ENCODE assay signal across 1 cellular context in the genomic region with DNA sequence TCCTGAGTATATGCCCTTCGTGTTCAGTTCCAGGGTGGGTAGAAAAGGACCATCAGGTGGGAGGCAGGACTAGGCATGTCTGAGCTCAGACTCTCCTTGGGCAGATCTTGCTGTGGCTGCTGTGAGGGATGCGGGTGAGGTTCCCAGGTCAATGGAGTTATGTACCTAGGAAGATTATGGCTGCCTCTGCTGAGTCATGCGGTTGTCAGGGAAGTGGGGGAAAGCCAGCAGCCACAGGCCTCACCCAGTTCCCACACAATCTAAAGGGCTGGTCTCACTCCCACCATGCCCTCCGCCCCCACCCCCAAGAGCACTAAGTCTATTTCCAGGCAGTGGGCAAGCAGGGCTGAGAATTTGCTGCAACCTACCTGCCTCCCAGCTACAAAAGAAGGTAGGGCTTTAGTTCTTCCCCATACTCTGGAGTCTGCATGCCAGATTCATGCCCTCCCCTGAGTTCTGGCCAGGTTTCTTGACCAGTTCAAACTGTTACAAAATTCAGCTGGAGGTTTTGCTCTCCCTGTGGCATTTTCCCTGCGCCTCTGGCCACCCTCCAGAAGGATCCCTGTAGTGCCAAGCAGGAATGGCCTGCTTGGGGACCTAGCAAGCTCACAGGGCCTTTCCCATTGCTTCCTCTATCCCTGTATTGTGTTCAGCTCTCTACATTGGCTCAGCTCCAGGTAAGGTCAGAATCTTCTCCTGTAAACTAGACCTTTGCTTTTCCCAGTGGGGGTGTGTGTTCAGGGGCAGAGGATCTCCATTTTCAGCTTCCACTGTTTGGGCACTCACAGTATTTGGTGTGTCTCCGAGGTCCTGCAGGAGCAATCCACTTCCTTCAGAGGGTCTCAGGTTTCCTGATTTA.
TF ChIP-seq lines count a peak whose summit lies in the region.

No MANE protein-coding gene starts in this region.

TF ChIP-seq in GM23338, 12 proteins besides CTCF, POLR2A, EP300 and RAD21:
- TF ChIP-seq JUNB (IDR thresholded peaks at IDR 0.05; ENCODE audit: unreplicated experiment) = no peak
- TF ChIP-seq, protein P1, sequence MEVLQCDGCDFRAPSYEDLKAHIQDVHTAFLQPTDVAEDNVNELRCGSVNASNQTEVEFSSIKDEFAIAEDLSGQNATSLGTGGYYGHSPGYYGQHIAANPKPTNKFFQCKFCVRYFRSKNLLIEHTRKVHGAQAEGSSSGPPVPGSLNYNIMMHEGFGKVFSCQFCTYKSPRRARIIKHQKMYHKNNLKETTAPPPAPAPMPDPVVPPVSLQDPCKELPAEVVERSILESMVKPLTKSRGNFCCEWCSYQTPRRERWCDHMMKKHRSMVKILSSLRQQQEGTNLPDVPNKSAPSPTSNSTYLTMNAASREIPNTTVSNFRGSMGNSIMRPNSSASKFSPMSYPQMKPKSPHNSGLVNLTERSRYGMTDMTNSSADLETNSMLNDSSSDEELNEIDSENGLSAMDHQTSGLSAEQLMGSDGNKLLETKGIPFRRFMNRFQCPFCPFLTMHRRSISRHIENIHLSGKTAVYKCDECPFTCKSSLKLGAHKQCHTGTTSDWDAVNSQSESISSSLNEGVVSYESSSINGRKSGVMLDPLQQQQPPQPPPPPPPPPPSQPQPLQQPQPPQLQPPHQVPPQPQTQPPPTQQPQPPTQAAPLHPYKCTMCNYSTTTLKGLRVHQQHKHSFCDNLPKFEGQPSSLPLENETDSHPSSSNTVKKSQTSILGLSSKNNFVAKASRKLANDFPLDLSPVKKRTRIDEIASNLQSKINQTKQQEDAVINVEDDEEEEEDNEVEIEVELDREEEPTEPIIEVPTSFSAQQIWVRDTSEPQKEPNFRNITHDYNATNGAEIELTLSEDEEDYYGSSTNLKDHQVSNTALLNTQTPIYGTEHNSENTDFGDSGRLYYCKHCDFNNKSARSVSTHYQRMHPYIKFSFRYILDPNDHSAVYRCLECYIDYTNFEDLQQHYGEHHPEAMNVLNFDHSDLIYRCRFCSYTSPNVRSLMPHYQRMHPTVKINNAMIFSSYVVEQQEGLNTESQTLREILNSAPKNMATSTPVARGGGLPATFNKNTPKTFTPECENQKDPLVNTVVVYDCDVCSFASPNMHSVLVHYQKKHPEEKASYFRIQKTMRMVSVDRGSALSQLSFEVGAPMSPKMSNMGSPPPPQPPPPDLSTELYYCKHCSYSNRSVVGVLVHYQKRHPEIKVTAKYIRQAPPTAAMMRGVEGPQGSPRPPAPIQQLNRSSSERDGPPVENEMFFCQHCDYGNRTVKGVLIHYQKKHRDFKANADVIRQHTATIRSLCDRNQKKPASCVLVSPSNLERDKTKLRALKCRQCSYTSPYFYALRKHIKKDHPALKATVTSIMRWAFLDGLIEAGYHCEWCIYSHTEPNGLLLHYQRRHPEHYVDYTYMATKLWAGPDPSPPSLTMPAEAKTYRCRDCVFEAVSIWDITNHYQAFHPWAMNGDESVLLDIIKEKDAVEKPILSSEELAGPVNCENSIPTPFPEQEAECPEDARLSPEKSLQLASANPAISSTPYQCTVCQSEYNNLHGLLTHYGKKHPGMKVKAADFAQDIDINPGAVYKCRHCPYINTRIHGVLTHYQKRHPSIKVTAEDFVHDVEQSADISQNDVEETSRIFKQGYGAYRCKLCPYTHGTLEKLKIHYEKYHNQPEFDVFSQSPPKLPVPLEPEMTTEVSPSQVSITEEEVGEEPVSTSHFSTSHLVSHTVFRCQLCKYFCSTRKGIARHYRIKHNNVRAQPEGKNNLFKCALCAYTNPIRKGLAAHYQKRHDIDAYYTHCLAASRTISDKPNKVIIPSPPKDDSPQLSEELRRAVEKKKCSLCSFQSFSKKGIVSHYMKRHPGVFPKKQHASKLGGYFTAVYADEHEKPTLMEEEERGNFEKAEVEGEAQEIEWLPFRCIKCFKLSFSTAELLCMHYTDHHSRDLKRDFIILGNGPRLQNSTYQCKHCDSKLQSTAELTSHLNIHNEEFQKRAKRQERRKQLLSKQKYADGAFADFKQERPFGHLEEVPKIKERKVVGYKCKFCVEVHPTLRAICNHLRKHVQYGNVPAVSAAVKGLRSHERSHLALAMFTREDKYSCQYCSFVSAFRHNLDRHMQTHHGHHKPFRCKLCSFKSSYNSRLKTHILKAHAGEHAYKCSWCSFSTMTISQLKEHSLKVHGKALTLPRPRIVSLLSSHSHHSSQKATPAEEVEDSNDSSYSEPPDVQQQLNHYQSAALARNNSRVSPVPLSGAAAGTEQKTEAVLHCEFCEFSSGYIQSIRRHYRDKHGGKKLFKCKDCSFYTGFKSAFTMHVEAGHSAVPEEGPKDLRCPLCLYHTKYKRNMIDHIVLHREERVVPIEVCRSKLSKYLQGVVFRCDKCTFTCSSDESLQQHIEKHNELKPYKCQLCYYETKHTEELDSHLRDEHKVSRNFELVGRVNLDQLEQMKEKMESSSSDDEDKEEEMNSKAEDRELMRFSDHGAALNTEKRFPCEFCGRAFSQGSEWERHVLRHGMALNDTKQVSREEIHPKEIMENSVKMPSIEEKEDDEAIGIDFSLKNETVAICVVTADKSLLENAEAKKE (CRISPR knock-in tag; IDR thresholded peaks at IDR 0.05) = no peak
- no peak for TF ChIP-seq ETS1 (IDR thresholded peaks at IDR 0.05)
- TF ChIP-seq ZNF331 (CRISPR knock-in tag; IDR thresholded peaks at IDR 0.05; ENCODE audit: low read depth) = no peak
TF ChIP-seq in GM23338: peak in this region for 0.
